ENCODE assay signal across 21 cellular contexts in the genomic region with DNA sequence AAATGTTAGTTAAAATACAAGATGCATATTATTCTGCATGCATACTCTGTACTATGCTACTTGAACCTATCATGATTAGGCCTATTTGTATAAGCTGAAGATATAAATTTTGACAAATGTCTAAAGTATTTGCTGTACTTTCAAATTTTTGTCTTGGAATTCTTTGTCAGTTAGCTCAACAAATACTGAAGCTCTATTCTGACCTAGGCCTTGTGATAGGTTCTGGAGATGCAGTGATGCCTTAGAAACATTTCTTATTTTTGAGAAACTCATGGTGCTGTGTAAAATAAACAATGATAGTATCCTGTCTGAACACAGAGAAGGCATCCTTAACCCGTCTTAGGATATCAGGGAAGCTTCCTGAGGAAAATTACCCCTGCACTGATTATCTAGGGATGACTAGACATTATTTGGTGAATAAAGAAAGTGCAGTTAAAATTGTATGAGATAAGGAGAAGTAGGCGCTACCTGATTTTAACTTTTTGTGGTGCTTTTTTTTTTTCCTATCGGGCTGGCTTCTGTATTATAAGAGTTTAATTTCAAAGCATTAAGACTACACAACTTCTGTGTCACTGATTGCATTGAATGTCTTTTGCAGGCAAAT. TPM values are rescaled to one million over a fixed set of nuclear protein-coding genes. Genes with fewer than 3 reads are reported as not detected.
A peak's percentile ranks its signal among the peaks of the same experiment; 100 is the strongest.
DNase-seq lines count a peak whose midpoint lies in the region; ATAC-seq, FAIRE-seq and TF ChIP-seq lines count a peak whose summit lies in the region.
"Had no signal": no experiment of that assay in that cellular context is flagged by ENCODE, and none has a peak within 500 bp of the region (broad histone marks: within the 10 kb centered on the region; RNA-seq: fewer than 3 reads in every experiment).

No MANE protein-coding gene starts in this region.

- 59% methylated on average over 3 of the region's 3 CpGs for WGBS in K562 (ENCODE audit: insufficient coverage, low coverage, missing lambda C conversion rate)

- H3K4me2 ChIP-seq in K562 (ENCODE audit: insufficient read depth, low read length): no peak overlapping the region

- no TSS peak for BruUV-seq in K562 (replicated peaks; lab: Mats Ljungman, UMichigan)

- ATAC-seq in K562: no peak
- ATAC-seq: left lobe of liver had no signal

- no peaks in the 10 kb centered on the region for H3K27me3 ChIP-seq in K562 (ENCODE audit: control insufficient read depth in 2 of 2, insufficient read depth in 2 of 2, low read length in 2 of 2)
- H3K27me3 ChIP-seq in HAP-1 (ENCODE audit: low read depth): no peaks in the 10 kb centered on the region
- H3K27me3 ChIP-seq: cardiac muscle cell, Peyer's patch, upper lobe of left lung had no signal

- no peak for FAIRE-seq in K562 (lab: Jason Lieb, UNC)
- peak; percentile 84 for FAIRE-seq in islet of Langerhans (lab: Jason Lieb, UNC)
- FAIRE-seq: H54 had no signal

- peaks cover 6% of the 10 kb centered on the region; the same call in 1 of the 2 replicates for H4K20me1 ChIP-seq in K562 (replicated peaks; ENCODE audit: control insufficient read depth, insufficient read depth, low read length)

- no peak for TF ChIP-seq POLR2A in K562 (conservative IDR thresholded peaks at IDR 0.05)

- H3K4me1 ChIP-seq in K562 (replicated peaks in 1 of 2; ENCODE audit: control insufficient read depth in 2 of 2, insufficient read depth in 2 of 2, low read length in 2 of 2): peaks cover 0 to 3% of the 10 kb centered on the region in 2 experiments; a peak in 2 of 5 replicates
- H3K4me1 ChIP-seq in HAP-1: peaks cover 12% of the 10 kb centered on the region
- H3K4me1 ChIP-seq: Peyer's patch, psoas muscle had no signal

- no peak overlapping the region for H2AFZ ChIP-seq in K562 (ENCODE audit: low read depth, low read length)

- no peak for TF ChIP-seq CTCF in K562 (IDR thresholded peaks at IDR 0.05 in 2 of 3, conservative IDR thresholded peaks at IDR 0.05 in 1 of 3; ENCODE audit: insufficient read depth in 2 of 3, low read depth in 1 of 3, low read length in 3 of 3)

- POLR2A ChIA-PET in K562 (lab: Yijun Ruan, JAX): interaction anchor here (0.9 to 1.0 kb wide), 2 partner anchors 9 to 12 kb away, joined by 3 to 5 read pairs; no protein-coding TSS in a partner anchor

- no peak overlapping the region for H3K9ac ChIP-seq in K562 (ENCODE audit: insufficient read depth in 1 of 2, low read depth in 2 of 2, low read length in 2 of 2)

- in situ Hi-C loops in K562 (cut with MboI): no loop called here
- in situ Hi-C loops in HAP-1 (cut with MboI; ENCODE audit: low sequenced_read_pairs): no loop called here

- H3K4me3 ChIP-seq in K562 (no peak overlapping the region), HAP-1 (no peak overlapping the region)
- H3K4me3 ChIP-seq: cardiac muscle cell, Peyer's patch, psoas muscle, upper lobe of left lung had no signal

- no peaks in the 10 kb centered on the region for H3K9me1 ChIP-seq in K562 (ENCODE audit: control insufficient read depth, insufficient read depth, low read length)

- H3K36me3 ChIP-seq in K562 (ENCODE audit: control insufficient read depth, insufficient read depth, low read length) (peaks cover 11% of the 10 kb centered on the region; the same call in 2 of the 3 replicates), HAP-1 (replicated peaks) (no peaks in the 10 kb centered on the region)
- H3K36me3 ChIP-seq: Peyer's patch, upper lobe of left lung had no signal

- CTCF ChIA-PET in K562 (lab: Yijun Ruan, JAX; ENCODE audit: low intra/inter-chr PET ratio): no interaction called here

- peak; percentile 7 for DNase-seq in NOMO-1 treated with DMSO at 0.1 percent for 48 hours (lab: John Stamatoyannopoulos, UW; ENCODE audit: unreplicated experiment)
- DNase-seq in NOMO-1 treated with dmso at 0.1 percent for 144 hours (lab: John Stamatoyannopoulos, UW; ENCODE audit: unreplicated experiment): no peak
- no peak for DNase-seq in K562 (ENCODE audit: extremely low read depth in 1 of 4, low spot score in 3 of 4)
- DNase-seq in HAP-1 (ENCODE audit: low spot score in 2 of 2): no peak
- DNase-seq in NCI-H82 (lab: John Stamatoyannopoulos, UW): no peak
- DNase-seq in RKO (ENCODE audit: low spot score): no peak
- no peak for DNase-seq in DMS53 treated with DMSO at 0.1 percent for 48 hours (lab: John Stamatoyannopoulos, UW; ENCODE audit: unreplicated experiment)
- DNase-seq: activated CD4-positive, alpha-beta T cell treated with anti-CD3 and anti-CD28 coated beads, Interleukin-2, amount 50 U/mL, for 4 hours; activated CD8-positive, alpha-beta memory T cell treated with anti-CD3 and anti-CD28 coated beads, Interleukin-2, amount 50 U/mL, for 48 hours; activated gamma-delta T cell; NCI-H1694 treated with DMSO at 0.1 percent for 48 hours; NCI-H748 treated with DMSO at 0.1 percent for 48 hours; Peyer's patch; psoas muscle; upper lobe of left lung had no signal

- TF ChIP-seq RAD21 in K562 (CRISPR knock-in tag; conservative IDR thresholded peaks at IDR 0.05 in 1 of 2, IDR thresholded peaks at IDR 0.05 in 1 of 2): no peak

- no peak for TF ChIP-seq EP300 in K562 (IDR thresholded peaks at IDR 0.05; ENCODE audit: low read length)

- H3K79me2 ChIP-seq in K562 (ENCODE audit: control insufficient read depth, insufficient read depth, low read length): peaks cover 98% of the 10 kb centered on the region

- H3K9me3 ChIP-seq in K562 (replicated peaks; ENCODE audit: control insufficient read depth, insufficient read depth, low read depth, low read length) (no peaks in the 10 kb centered on the region), HAP-1 (no peaks in the 10 kb centered on the region)
- H3K9me3 ChIP-seq: Peyer's patch, psoas muscle, upper lobe of left lung had no signal

- intact Hi-C loops in K562 (cut with micrococcal nuclease): no loop called here

- H3K27ac ChIP-seq in K562 (ENCODE audit: extremely low read depth, low read depth, low read length): no peak overlapping the region
- H3K27ac ChIP-seq: 22Rv1, C4-2B, cardiac muscle cell, Peyer's patch, psoas muscle, upper lobe of left lung had no signal

TF ChIP-seq in K562, 482 proteins besides CTCF, POLR2A, EP300 and RAD21 (continues in another document):
- TF ChIP-seq CHD2 (IDR thresholded peaks at IDR 0.05; ENCODE audit: low read depth, low read length) (no peak), RAD51 (IDR thresholded peaks at IDR 0.05; ENCODE audit: borderline replicate concordance, low read depth) (no peak), MAFG (tag; conservative IDR thresholded peaks at IDR 0.05) (peak; percentile 65)
- TF ChIP-seq, protein P1, sequence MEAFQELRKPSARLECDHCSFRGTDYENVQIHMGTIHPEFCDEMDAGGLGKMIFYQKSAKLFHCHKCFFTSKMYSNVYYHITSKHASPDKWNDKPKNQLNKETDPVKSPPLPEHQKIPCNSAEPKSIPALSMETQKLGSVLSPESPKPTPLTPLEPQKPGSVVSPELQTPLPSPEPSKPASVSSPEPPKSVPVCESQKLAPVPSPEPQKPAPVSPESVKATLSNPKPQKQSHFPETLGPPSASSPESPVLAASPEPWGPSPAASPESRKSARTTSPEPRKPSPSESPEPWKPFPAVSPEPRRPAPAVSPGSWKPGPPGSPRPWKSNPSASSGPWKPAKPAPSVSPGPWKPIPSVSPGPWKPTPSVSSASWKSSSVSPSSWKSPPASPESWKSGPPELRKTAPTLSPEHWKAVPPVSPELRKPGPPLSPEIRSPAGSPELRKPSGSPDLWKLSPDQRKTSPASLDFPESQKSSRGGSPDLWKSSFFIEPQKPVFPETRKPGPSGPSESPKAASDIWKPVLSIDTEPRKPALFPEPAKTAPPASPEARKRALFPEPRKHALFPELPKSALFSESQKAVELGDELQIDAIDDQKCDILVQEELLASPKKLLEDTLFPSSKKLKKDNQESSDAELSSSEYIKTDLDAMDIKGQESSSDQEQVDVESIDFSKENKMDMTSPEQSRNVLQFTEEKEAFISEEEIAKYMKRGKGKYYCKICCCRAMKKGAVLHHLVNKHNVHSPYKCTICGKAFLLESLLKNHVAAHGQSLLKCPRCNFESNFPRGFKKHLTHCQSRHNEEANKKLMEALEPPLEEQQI (IDR thresholded peaks at IDR 0.05): no peak

RNA-seq across cellular contexts. Expression of a gene that starts 43.4 kb away (rescaled TPM):
- total RNA-seq in K562 (2011; cell fraction: chromatin; rRNA removed; ENCODE audit: low replicate concordance): 27.1 and 74.0 TPM in 2 replicates
- 8.3 and 14.1 TPM in 2 replicates for total RNA-seq in K562 (2011; cell fraction: nucleolus; rRNA removed)
- total RNA-seq in K562 (2011; cell fraction: nucleoplasm; rRNA removed): 36.4 and 73.0 TPM in 2 replicates
- total RNA-seq in K562 (2014; rRNA removed) (10.7 and 11.3 TPM in 2 replicates), K562 (2014; rRNA removed; fragmentation: Illumina TruSeq; extraction: Trizol) (28.5 and 33.3 TPM in 2 replicates), K562 (2015; rRNA removed; fragmentation: Illumina TruSeq; extraction: Trizol) (15.1 and 16.8 TPM in 2 replicates), K562 (2021) (37.8 and 40.1 TPM in 2 replicates)
- polyA plus RNA-seq in K562 (2011; rRNA removed) (28.9 and 34.8 TPM in 2 replicates), K562 (2014; fragmentation: Illumina TruSeq; extraction: Trizol) (25.2 and 27.2 TPM in 2 replicates), K562 (2014; fragmentation: Nextera tagmentation; extraction: Ambion mirVana) (1 to 10 TPM; 8.4 to 9.3 TPM), K562 (2014; rRNA removed) (19.0 and 20.4 TPM in 2 replicates)
- 5.8 and 13.9 TPM in 2 replicates for polyA plus RNA-seq in K562 (2011; cell fraction: cytosol; rRNA removed)
- 16.0 and 17.9 TPM in 2 replicates for polyA plus RNA-seq in K562 (2011; cell fraction: nucleus; rRNA removed)
- 15.0 and 21.1 TPM in 2 replicates for polyA plus RNA-seq in K562 (2012)
- 83.9 and 88.8 TPM in 2 replicates for polyA minus RNA-seq in K562 (2011; rRNA and poly(A)+ RNA removed)
- polyA minus RNA-seq in K562 (2011; cell fraction: cytosol; rRNA and poly(A)+ RNA removed): 47.3 and 83.2 TPM in 2 replicates
- 17.4 and 27.4 TPM in 2 replicates for polyA minus RNA-seq in K562 (2011; cell fraction: nucleus; rRNA and poly(A)+ RNA removed)

RNA-seq across cellular contexts. Expression of a gene that starts 47.9 kb away (rescaled TPM):
- total RNA-seq in K562 (2011; cell fraction: chromatin; rRNA removed; ENCODE audit: low replicate concordance): 2.4 and 39.4 TPM in 2 replicates
- total RNA-seq in K562 (2011; cell fraction: nucleolus; rRNA removed): 1.7 and 2.2 TPM in 2 replicates
- total RNA-seq in K562 (2011; cell fraction: nucleoplasm; rRNA removed): 3.5 and 7.2 TPM in 2 replicates
- total RNA-seq in K562 (2014; rRNA removed) (11.3 and 14.2 TPM in 2 replicates), K562 (2014; rRNA removed; fragmentation: Illumina TruSeq; extraction: Trizol) (21.8 and 24.9 TPM in 2 replicates), K562 (2015; rRNA removed; fragmentation: Illumina TruSeq; extraction: Trizol) (19.3 and 20.9 TPM in 2 replicates), K562 (2021) (18.1 and 18.5 TPM in 2 replicates)
- polyA plus RNA-seq in K562 (2011; rRNA removed) (12.0 and 14.4 TPM in 2 replicates), K562 (2014; fragmentation: Illumina TruSeq; extraction: Trizol) (21.1 and 25.8 TPM in 2 replicates), K562 (2014; fragmentation: Nextera tagmentation; extraction: Ambion mirVana) (10 to 100 TPM; 19.6 to 21.2 TPM), K562 (2014; rRNA removed) (15.8 and 16.7 TPM in 2 replicates)
- polyA plus RNA-seq in K562 (2011; cell fraction: cytosol; rRNA removed): 3.3 and 6.8 TPM in 2 replicates
- 2.4 and 3.8 TPM in 2 replicates for polyA plus RNA-seq in K562 (2011; cell fraction: nucleus; rRNA removed)
- polyA plus RNA-seq in K562 (2012): 14.8 and 21.4 TPM in 2 replicates
- polyA minus RNA-seq in K562 (2011; rRNA and poly(A)+ RNA removed): 8.5 and 11.5 TPM in 2 replicates
- polyA minus RNA-seq in K562 (2011; cell fraction: cytosol; rRNA and poly(A)+ RNA removed): 6.8 and 8.3 TPM in 2 replicates
- 2.4 and 4.7 TPM in 2 replicates for polyA minus RNA-seq in K562 (2011; cell fraction: nucleus; rRNA and poly(A)+ RNA removed)
